In genomic region chr5:34475249-34475966, GRCh38 we compare ENCODE assay signal across 22 cellular contexts.
A peak's percentile ranks its signal among the peaks of the same experiment; 100 is the strongest.
DNase-seq lines count a peak whose midpoint lies in the region; TF ChIP-seq lines count a peak whose summit lies in the region.
"Had no signal": no experiment of that assay in that cellular context is flagged by ENCODE, and none has a peak within 500 bp of the region (broad histone marks: within the 10 kb centered on the region; RNA-seq: fewer than 3 reads in every experiment).

No MANE protein-coding gene starts in this region.

- no peak overlapping the region for H3K4me3 Mint-ChIP-seq in Caco-2 (ENCODE audit: unreplicated experiment)
- H3K4me3 Mint-ChIP-seq in activated naive CD4-positive, alpha-beta T cell treated with anti-CD3 and anti-CD28 coated beads for 36 hours: no peak overlapping the region
- H3K4me3 Mint-ChIP-seq: activated naive CD8-positive, alpha-beta T cell treated with anti-CD3 and anti-CD28 coated beads, Interleukin-2, amount 50 U/mL, for 24 hours; activated T-cell treated with anti-CD3 and anti-CD28 coated beads, Interleukin-2, amount 50 U/mL, for 72 hours; CD4-positive, alpha-beta T cell; nephron had no signal

- no peak overlapping the region for H4K8ac ChIP-seq in neuronal stem cell (ENCODE audit: low read depth, low read length)

- no TSS peak for BruUV-seq in Caco-2 (replicated peaks; lab: Mats Ljungman, UMichigan)

- no peaks in the 10 kb centered on the region for H3K36me3 Mint-ChIP-seq in Caco-2 (ENCODE audit: insufficient read depth, unreplicated experiment)
- H3K36me3 Mint-ChIP-seq in activated naive CD4-positive, alpha-beta T cell treated with anti-CD3 and anti-CD28 coated beads for 36 hours (ENCODE audit: low read depth): no peaks in the 10 kb centered on the region

- peaks cover 17% of the 10 kb centered on the region for H3K9me3 Mint-ChIP-seq in Caco-2 (ENCODE audit: unreplicated experiment)
- H3K9me3 Mint-ChIP-seq in activated naive CD4-positive, alpha-beta T cell treated with anti-CD3 and anti-CD28 coated beads for 36 hours: no peaks in the 10 kb centered on the region
- H3K9me3 Mint-ChIP-seq: activated naive CD8-positive, alpha-beta T cell treated with anti-CD3 and anti-CD28 coated beads, Interleukin-2, amount 50 U/mL, for 24 hours; activated T-cell treated with anti-CD3 and anti-CD28 coated beads, Interleukin-2, amount 50 U/mL, for 72 hours; CD4-positive, alpha-beta T cell had no signal

- H3K9ac ChIP-seq in neuronal stem cell (ENCODE audit: low read depth, low read length, poor library complexity): no peak overlapping the region
- H3K9ac ChIP-seq: SK-N-SH had no signal

- intact Hi-C loops in Caco-2 (cut with micrococcal nuclease; ENCODE audit: unreplicated experiment): no loop called here
- intact Hi-C loops in activated naive CD4-positive, alpha-beta T cell treated with anti-CD3 and anti-CD28 coated beads for 36 hours (cut with micrococcal nuclease): no loop called here
- intact Hi-C loops in sigmoid colon (cut with DNase I): no loop called here

- H4K91ac ChIP-seq in neuronal stem cell (ENCODE audit: low read depth, low read length, poor library complexity): no peak overlapping the region

- H2AK5ac ChIP-seq in neuronal stem cell (ENCODE audit: low read depth, low read length): no peak overlapping the region

- POLR2A ChIA-PET in Caco-2 (lab: Charles Lee): no interaction called here

- no peak for TF ChIP-seq POLR2A in sigmoid colon (IDR thresholded peaks at IDR 0.05)

- H3K9me3 ChIP-seq in neuronal stem cell (replicated peaks in 1 of 2; ENCODE audit: control insufficient read depth in 2 of 2, insufficient read depth in 1 of 2, low read depth in 1 of 2, low read length in 2 of 2): peaks cover 0 to 4% of the 10 kb centered on the region in 2 donors
- H3K9me3 ChIP-seq in Caco-2: no peaks in the 10 kb centered on the region
- no peaks in the 10 kb centered on the region for H3K9me3 ChIP-seq in sigmoid colon
- H3K9me3 ChIP-seq: lower lobe of right lung, mucosa of descending colon, ovary, SK-N-SH had no signal

- H3K79me1 ChIP-seq in neuronal stem cell (ENCODE audit: low read depth, low read length): no peaks in the 10 kb centered on the region

- H3K36me3 ChIP-seq in H7 (replicated peaks; ENCODE audit: control insufficient read depth, insufficient read depth, low read length) (no peaks in the 10 kb centered on the region), neuronal stem cell (replicated peaks in 1 of 2; ENCODE audit: control insufficient read depth in 2 of 2, insufficient read depth in 2 of 2, low read length in 2 of 2) (no peaks in the 10 kb centered on the region), Caco-2 (ENCODE audit: control insufficient read depth, insufficient read depth, low read length) (no peaks in the 10 kb centered on the region), sigmoid colon (no peaks in the 10 kb centered on the region)
- H3K36me3 ChIP-seq: cardiac muscle cell, lower lobe of right lung, ovary had no signal

- TF ChIP-seq EP300 in sigmoid colon (IDR thresholded peaks at IDR 0.05): no peak

- H3K27me3 Mint-ChIP-seq in Caco-2 (ENCODE audit: insufficient read depth, unreplicated experiment): no peaks in the 10 kb centered on the region
- H3K27me3 Mint-ChIP-seq in activated naive CD4-positive, alpha-beta T cell treated with anti-CD3 and anti-CD28 coated beads for 36 hours (ENCODE audit: low read depth): peaks cover 15% of the 10 kb centered on the region

- H3K27ac ChIP-seq in neuronal stem cell (replicated peaks; ENCODE audit: low read length): no peak overlapping the region
- no peak overlapping the region for H3K27ac ChIP-seq in sigmoid colon
- H3K27ac ChIP-seq: cardiac muscle cell, lower lobe of right lung, ovary had no signal

- no peak overlapping the region for H3K4ac ChIP-seq in neuronal stem cell (ENCODE audit: low read length)

- H2BK15ac ChIP-seq in neuronal stem cell (ENCODE audit: low read length): no peak overlapping the region

- TF ChIP-seq CTCF in Caco-2 (IDR thresholded peaks at IDR 0.05; ENCODE audit: insufficient read depth in 1 of 2, low read depth in 1 of 2, low read length in 1 of 2, severe bottlenecking in 1 of 2, unreplicated experiment in 1 of 2) (no peak), sigmoid colon (IDR thresholded peaks at IDR 0.05) (no peak)

- H2BK5ac ChIP-seq in neuronal stem cell (ENCODE audit: low read length): no peak overlapping the region

- no peak overlapping the region for H3K23ac ChIP-seq in neuronal stem cell (ENCODE audit: low read depth, low read length, poor library complexity)

- H3K27ac Mint-ChIP-seq in Caco-2 (ENCODE audit: unreplicated experiment): no peak overlapping the region
- no peak overlapping the region for H3K27ac Mint-ChIP-seq in activated naive CD4-positive, alpha-beta T cell treated with anti-CD3 and anti-CD28 coated beads for 36 hours
- H3K27ac Mint-ChIP-seq: activated naive CD8-positive, alpha-beta T cell treated with anti-CD3 and anti-CD28 coated beads, Interleukin-2, amount 50 U/mL, for 24 hours; activated T-cell treated with anti-CD3 and anti-CD28 coated beads, Interleukin-2, amount 50 U/mL, for 72 hours; CD4-positive, alpha-beta T cell had no signal

- no peaks in the 10 kb centered on the region for H3K27me3 ChIP-seq in H7 (ENCODE audit: control insufficient read depth, insufficient read depth, low read length)
- H3K27me3 ChIP-seq in neuronal stem cell (ENCODE audit: control insufficient read depth in 3 of 3, insufficient read depth in 3 of 3, low read depth in 1 of 3, low read length in 3 of 3): peaks cover 0 to 4% (median 0%) of the 10 kb centered on the region in 3 experiments
- H3K27me3 ChIP-seq in Caco-2 (replicated peaks; ENCODE audit: control insufficient read depth, insufficient read depth, low read length): no peaks in the 10 kb centered on the region
- H3K27me3 ChIP-seq in sigmoid colon: no peaks in the 10 kb centered on the region
- H3K27me3 ChIP-seq: cardiac muscle cell, ovary had no signal

- CTCF ChIA-PET in Caco-2 (lab: Charles Lee): interaction anchor here (1.4 to 1.8 kb wide), 2 partner anchors 440 to 454 kb away, joined by 5 to 6 read pairs; partner anchors contain the start of genes BRIX1, DNAJC21 and RAD1
- CTCF ChIA-PET in activated naive CD4-positive, alpha-beta T cell treated with anti-CD3 and anti-CD28 coated beads for 36 hours (lab: Charles Lee): interaction anchor here (0.6 to 3.2 kb wide), 12 partner anchors 10 to 528 kb away, joined by 3 to 20 read pairs (median 4); no protein-coding TSS in a partner anchor

- no peak overlapping the region for H3K14ac ChIP-seq in neuronal stem cell (ENCODE audit: low read length)

- H3K4me2 ChIP-seq in neuronal stem cell (ENCODE audit: insufficient read depth, low read length, poor library complexity, severe bottlenecking): no peak overlapping the region
- H3K4me2 ChIP-seq: SK-N-SH had no signal

- DNase-seq in H7 (peak; percentile 64), NCI-H526 (lab: John Stamatoyannopoulos, UW) (peak; percentile 87 to 90), iPS DF 19.7 (ENCODE audit: low read depth, low spot score) (peak; percentile 98), neuronal stem cell (ENCODE audit: low spot score) (no peak), Caco-2 (no peak), inferior parietal cortex (ENCODE audit: extremely low spot score) (no peak), sigmoid colon (no peak)
- DNase-seq in activated naive CD4-positive, alpha-beta T cell treated with anti-CD3 and anti-CD28 coated beads for 36 hours: no peak
- DNase-seq: activated CD4-positive, alpha-beta T cell treated with anti-CD3 and anti-CD28 coated beads, Interleukin-2, amount 50 U/mL, for 48 hours; activated naive CD8-positive, alpha-beta T cell treated with anti-CD3 and anti-CD28 coated beads, Interleukin-2, amount 50 U/mL, for 24 hours; CD4-positive, alpha-beta T cell; effector CD8-positive, alpha-beta T cell; KG1; lower lobe of right lung; mucosa of descending colon; ovary; stimulated activated CD4-positive, alpha-beta T cell treated with anti-CD3 and anti-CD28 coated beads, Interleukin-1b, Interleukin-23, amount 100 ng/mL, for 48 hours; stimulated activated naive CD8-positive, alpha-beta T cell treated with anti-CD3 and anti-CD28 coated beads, Interleukin-15, Interleukin-2, amounts not matched to agents 100 U/mL and 50 U/mL, for 24 hours had no signal

- no peak overlapping the region for H3K18ac ChIP-seq in neuronal stem cell (ENCODE audit: low read length)

- no peak overlapping the region for H2BK12ac ChIP-seq in neuronal stem cell (ENCODE audit: low read length)

- H3K4me3 ChIP-seq in H7 (ENCODE audit: insufficient read depth, low read depth, low read length) (peak overlapping the region; percentile 4; the same call in 1 of the 2 replicates), neuronal stem cell (ENCODE audit: low read length in 2 of 2) (no peak overlapping the region), Caco-2 (ENCODE audit: low read depth, low read length) (no peak overlapping the region), sigmoid colon (no peak overlapping the region)
- H3K4me3 ChIP-seq: cardiac muscle cell, lower lobe of right lung, mucosa of descending colon, ovary had no signal

- H3K4me1 ChIP-seq in neuronal stem cell (ENCODE audit: control insufficient read depth in 2 of 2, insufficient read depth in 1 of 2, low read depth in 1 of 2, low read length in 2 of 2) (peaks cover 2 to 8% of the 10 kb centered on the region in 2 donors), Caco-2 (0 out of 2 replicates have a peak, but pooled peaks cover 7% of the 10 kb centered on the region), sigmoid colon (no peaks in the 10 kb centered on the region)

- no CpG with 5 or more reads among the region's 13 CpGs for WGBS in neuronal stem cell (ENCODE audit: extremely low coverage in 2 of 2, insufficient read length in 2 of 2, insufficient replicate concordance in 1 of 2), 2 donors
- WGBS in sigmoid colon, 2 donors: 90 to 92% methylated on average over 13 of the region's 13 CpGs

- no peak overlapping the region for H2BK120ac ChIP-seq in neuronal stem cell (ENCODE audit: low read depth, low read length)

- H3K4me1 Mint-ChIP-seq in Caco-2 (ENCODE audit: low read depth, unreplicated experiment): peaks cover 15% of the 10 kb centered on the region
- H3K4me1 Mint-ChIP-seq in activated naive CD4-positive, alpha-beta T cell treated with anti-CD3 and anti-CD28 coated beads for 36 hours (ENCODE audit: low read depth): peaks cover 2% of the 10 kb centered on the region
- H3K4me1 Mint-ChIP-seq: activated naive CD8-positive, alpha-beta T cell treated with anti-CD3 and anti-CD28 coated beads, Interleukin-2, amount 50 U/mL, for 24 hours had no signal

- peak overlapping the region; percentile 47 for H2AFZ ChIP-seq in neuronal stem cell (ENCODE audit: low read length)

Comparison
In these comparisons a context has a peak if more than half of its experiments do, and no peak if none do; other contexts are left out.
1. DNase-seq: peak in H7 (single experiment), NCI-H526 (2 of 2) and iPS DF 19.7 (single experiment); none in neuronal stem cell (single experiment), Caco-2 (0 of 2), inferior parietal cortex (single experiment), activated naive CD4-positive, alpha-beta T cell treated with anti-CD3 and anti-CD28 coated beads for 36 hours (single experiment) and sigmoid colon (single experiment).